ENCODE assay signal across 1 cellular context in genomic region chr16:2214721-2214970, GRCh38.
TF ChIP-seq lines count a peak whose summit lies in the region.

TSS of gene PGP (minus strand) at chr16:2214840. CDS start at chr16:2214777, 63 bp downstream.

TF ChIP-seq in H1, 55 proteins besides CTCF, POLR2A, EP300 and RAD21 (continued from another document):
- TF ChIP-seq SAP30 (IDR thresholded peaks at IDR 0.05; ENCODE audit: insufficient read depth, insufficient replicate concordance, low read length) (no peak), SIX5 (IDR thresholded peaks at IDR 0.05; ENCODE audit: low read depth, low read length) (no peak), CREB1 (IDR thresholded peaks at IDR 0.05) (no peak), ATF3 (IDR thresholded peaks at IDR 0.05; ENCODE audit: insufficient read depth, low read depth, low read length) (0 out of 2 replicates have a peak, but pooled peaks have one; percentile 71), KDM4A (IDR thresholded peaks at IDR 0.05; ENCODE audit: low read depth, low read length, severe bottlenecking) (peak; percentile 20), YY1 (IDR thresholded peaks at IDR 0.05; ENCODE audit: low read depth, low read length) (0 out of 2 replicates have a peak, but pooled peaks have one; percentile 19), RFX5 (IDR thresholded peaks at IDR 0.05; ENCODE audit: borderline replicate concordance, low read depth, low read length) (no peak), ASH2L (IDR thresholded peaks at IDR 0.05; ENCODE audit: low read length) (peak; percentile 3), EGR1 (IDR thresholded peaks at IDR 0.05; ENCODE audit: borderline replicate concordance, low read depth, low read length) (peak; percentile 90; the same call in 1 of the 2 replicates), GABPA (IDR thresholded peaks at IDR 0.05; ENCODE audit: borderline replicate concordance, insufficient read depth, low read length) (no peak)
